In the genomic region with DNA sequence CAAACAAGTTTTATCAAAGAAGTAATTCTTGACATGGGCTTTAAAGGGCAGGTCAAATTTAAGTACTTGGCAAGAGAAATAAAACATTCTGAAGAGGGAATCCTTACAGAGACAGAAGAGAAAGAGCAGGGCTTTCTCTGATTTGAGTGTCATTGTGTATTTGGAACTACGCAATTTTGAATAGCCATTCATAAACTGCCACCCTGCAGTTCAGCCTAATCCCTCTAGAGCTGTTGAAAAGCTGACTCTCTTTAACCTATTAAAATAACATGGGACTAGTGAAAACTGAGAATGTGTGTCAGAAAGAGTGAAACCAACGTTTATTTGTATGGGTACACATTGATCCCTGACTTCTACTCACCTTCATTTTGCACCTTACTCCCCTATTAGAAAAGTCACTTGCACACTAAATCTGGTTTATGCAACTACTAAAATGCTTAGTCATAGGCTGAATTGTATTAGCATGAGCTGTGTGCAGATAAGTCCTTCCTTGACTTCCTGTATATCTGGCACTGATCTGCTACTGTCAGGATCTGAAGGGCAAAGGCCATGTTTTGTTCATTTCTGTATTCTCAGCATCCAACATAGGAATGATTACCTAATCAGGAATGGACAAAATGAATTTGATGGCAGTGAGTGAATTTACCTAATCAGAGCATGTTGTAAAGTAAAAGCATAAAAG, we compare ENCODE assay signal across 17 cellular contexts.
A peak's percentile ranks its signal among the peaks of the same experiment; 100 is the strongest.
DNase-seq lines count a peak whose midpoint lies in the region; ATAC-seq and FAIRE-seq lines count a peak whose summit lies in the region.
"Had no signal": no experiment of that assay in that cellular context is flagged by ENCODE, and none has a peak within 500 bp of the region (broad histone marks: within the 10 kb centered on the region; RNA-seq: fewer than 3 reads in every experiment).

No MANE protein-coding gene starts in this region.

- DNase-seq in H4 (ENCODE audit: low spot score): peak; percentile 3
- DNase-seq in NCI-H460 (ENCODE audit: extremely low read depth, low read depth): peak; percentile 49
- DNase-seq in epithelial cell of prostate (ENCODE audit: low read depth, low spot score): peak; percentile 12
- DNase-seq in mucosa of gallbladder (ENCODE audit: low spot score): peak; percentile 32
- DNase-seq in frontal cortex (ENCODE audit: low spot score in 2 of 2): no peak
- DNase-seq in NOMO-1 (lab: John Stamatoyannopoulos, UW; ENCODE audit: unreplicated experiment in 2 of 2): no peak
- DNase-seq: activated CD8-positive, alpha-beta T cell treated with anti-CD3 and anti-CD28 coated beads, Interleukin-2, amount 10 ng/mL, durations not matched to agents 7 days and 5 days; DND-41; H9; kidney; NCI-H2081; ovary; stimulated activated CD4-positive, alpha-beta T cell treated with anti-CD3 and anti-CD28 coated beads, Interleukin-12 subunit alpha, Interleukin-12 subunit beta, amount 100 ng/mL, for 4 hours had no signal

- H3K27ac ChIP-seq in epithelial cell of prostate: no peak overlapping the region
- H3K27ac ChIP-seq: ovary, SK-N-MC had no signal

- no peak for ATAC-seq in HG03159 (IDR thresholded peaks at IDR 0.05; ENCODE audit: unreplicated experiment)
- ATAC-seq in HG03354 (IDR thresholded peaks at IDR 0.05; ENCODE audit: poor library complexity, severe bottlenecking, unreplicated experiment): no peak
- ATAC-seq: activated CD8-positive, alpha-beta T cell treated with anti-CD3 and anti-CD28 coated beads, Interleukin-2, amount 10 ng/mL, durations not matched to agents 7 days and 5 days had no signal

- no peak for FAIRE-seq in frontal cortex (lab: Jason Lieb, UNC)
- FAIRE-seq: kidney, TTC549 had no signal

Comparison
In these comparisons a context has a peak if more than half of its experiments do, and no peak if none do; other contexts are left out.
1. DNase-seq: peak in H4 (single experiment), NCI-H460 (single experiment), epithelial cell of prostate (single experiment) and mucosa of gallbladder (single experiment); none in frontal cortex (0 of 2) and NOMO-1 (0 of 2).